Comparison of ENCODE assay signal across 10 cellular contexts in the genomic region with DNA sequence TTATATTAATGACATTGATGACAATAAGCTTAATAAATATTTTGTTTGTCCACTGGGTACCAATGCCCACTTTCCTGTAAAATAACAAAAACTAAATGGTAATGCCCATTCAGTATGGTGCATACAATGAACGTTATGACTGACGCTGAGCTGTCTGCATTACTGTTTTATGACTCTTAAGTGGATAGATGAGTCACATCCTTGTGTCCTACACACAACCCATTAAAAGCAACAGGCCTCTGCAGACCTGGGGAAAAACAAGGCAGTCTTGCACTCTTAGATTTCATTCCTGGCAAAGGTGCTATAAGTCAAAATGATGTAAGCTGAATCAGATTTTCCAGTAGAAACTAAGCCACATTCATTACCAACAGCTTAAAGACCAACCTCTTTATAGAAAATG.
DNase-seq lines count a peak whose midpoint lies in the region; ATAC-seq lines count a peak whose summit lies in the region.
"Had no signal": no experiment of that assay in that cellular context is flagged by ENCODE, and none has a peak within 500 bp of the region (broad histone marks: within the 10 kb centered on the region; RNA-seq: fewer than 3 reads in every experiment).

No MANE protein-coding gene starts in this region.

- POLR2A ChIA-PET in T-cell (lab: Charles Lee), result no interaction called here

- CTCF ChIA-PET in T-cell (lab: Charles Lee), result no interaction called here

- peaks cover 13% of the 10 kb centered on the region for H3K36me3 Mint-ChIP-seq in activated T-helper 17 cell treated with anti-CD3 and anti-CD28 coated beads, Interleukin-2, amount 50 U/mL, for 72 hours (ENCODE audit: low read depth)
- peaks cover 12% of the 10 kb centered on the region for H3K36me3 Mint-ChIP-seq in T-cell

- H3K4me3 Mint-ChIP-seq in activated T-helper 17 cell treated with anti-CD3 and anti-CD28 coated beads, Interleukin-2, amount 50 U/mL, for 72 hours, result peak overlapping the region; percentile 43
- H3K4me3 Mint-ChIP-seq in T-cell, result no peak overlapping the region

- intact Hi-C loops in sciatic nerve (cut with DNase I), result no loop called here

- DNase-seq in DMS153 (lab: John Stamatoyannopoulos, UW) (peak; percentile 91), LoVo (ENCODE audit: low spot score) (peak; percentile 83), kidney tubule cell (ENCODE audit: low spot score) (peak; percentile 95), T-cell (no peak), NCI-H1105 treated with DMSO at 0.1 percent for 48 hours (lab: John Stamatoyannopoulos, UW) (no peak), NCI-H2227 (lab: John Stamatoyannopoulos, UW; ENCODE audit: unreplicated experiment) (no peak), sciatic nerve (ENCODE audit: low spot score) (no peak)

- peaks cover 33% of the 10 kb centered on the region for H3K4me1 Mint-ChIP-seq in activated T-helper 17 cell treated with anti-CD3 and anti-CD28 coated beads, Interleukin-2, amount 50 U/mL, for 72 hours
- H3K4me1 Mint-ChIP-seq in T-cell, result peaks cover 8 to 18% (median 16%) of the 10 kb centered on the region in 3 donors

- peak; percentile 77 for ATAC-seq in activated T-helper 17 cell treated with anti-CD3 and anti-CD28 coated beads, Interleukin-2, amount 50 U/mL, for 72 hours (replicated peaks)
- ATAC-seq in T-cell (replicated peaks in 1 of 4) (no peak), sciatic nerve (no peak)
- ATAC-seq: GM12878, Right ventricle myocardium inferior had no signal

- peak overlapping the region; percentile 96 for H3K27ac Mint-ChIP-seq in activated T-helper 17 cell treated with anti-CD3 and anti-CD28 coated beads, Interleukin-2, amount 50 U/mL, for 72 hours
- H3K27ac Mint-ChIP-seq in T-cell, result no peak overlapping the region

- H3K9me3 Mint-ChIP-seq in activated T-helper 17 cell treated with anti-CD3 and anti-CD28 coated beads, Interleukin-2, amount 50 U/mL, for 72 hours, result peaks cover 7% of the 10 kb centered on the region
- H3K9me3 Mint-ChIP-seq in T-cell, result no peaks in the 10 kb centered on the region

- peaks cover 3% of the 10 kb centered on the region for H3K27me3 Mint-ChIP-seq in activated T-helper 17 cell treated with anti-CD3 and anti-CD28 coated beads, Interleukin-2, amount 50 U/mL, for 72 hours
- peaks cover 2 to 14% of the 10 kb centered on the region in 2 donors for H3K27me3 Mint-ChIP-seq in T-cell

Comparison
In these comparisons a context has a peak if more than half of its experiments do, and no peak if none do; other contexts are left out.
1. DNase-seq: peak in DMS153 (single experiment), LoVo (single experiment) and kidney tubule cell (single experiment); none in T-cell (0 of 34), NCI-H1105 treated with DMSO at 0.1 percent for 48 hours (single experiment), NCI-H2227 (single experiment) and sciatic nerve (single experiment).